In the genomic region with DNA sequence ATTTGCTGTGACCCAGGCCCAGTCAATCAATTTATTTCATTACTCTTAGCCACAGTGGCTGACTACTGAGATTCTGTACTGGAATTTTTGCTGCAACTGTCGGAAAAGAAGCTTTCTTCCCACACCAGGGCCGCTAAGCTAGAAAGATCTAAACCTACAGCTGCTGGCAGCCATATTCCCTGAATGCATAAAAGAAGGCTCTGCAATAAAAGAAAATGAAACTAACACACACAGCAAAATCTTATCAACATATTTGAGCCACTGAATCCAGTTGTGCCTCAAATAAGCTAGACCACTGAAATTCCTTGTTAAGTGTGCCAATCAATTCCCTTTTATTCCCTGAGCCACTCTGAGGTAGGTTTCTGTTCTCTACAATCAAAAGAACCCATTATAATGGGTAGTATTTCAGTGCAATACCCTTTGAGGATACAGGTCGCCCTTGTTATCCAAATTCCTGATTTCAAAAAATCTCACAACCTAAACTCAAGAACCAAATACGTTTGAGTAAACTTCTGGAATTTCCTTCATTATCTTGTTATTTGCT, we compare ENCODE assay signal across 16 cellular contexts.
DNase-seq lines count a peak whose midpoint lies in the region; ATAC-seq and TF ChIP-seq lines count a peak whose summit lies in the region.
"Had no signal": no experiment of that assay in that cellular context is flagged by ENCODE, and none has a peak within 500 bp of the region (broad histone marks: within the 10 kb centered on the region; RNA-seq: fewer than 3 reads in every experiment).

No MANE protein-coding gene starts in this region.

- intact Hi-C loops in activated CD4-positive, alpha-beta T cell treated with anti-CD3 and anti-CD28 coated beads for 36 hours (cut with DNase I, micrococcal nuclease): no loop called here

- peaks cover 4% of the 10 kb centered on the region; the same call in 1 of the 3 replicates for H3K36me3 Mint-ChIP-seq in GM23338 (ENCODE audit: low read depth)
- H3K36me3 Mint-ChIP-seq in activated CD4-positive, alpha-beta T cell treated with anti-CD3 and anti-CD28 coated beads for 36 hours (ENCODE audit: low read depth): peaks cover 8% of the 10 kb centered on the region
- H3K36me3 Mint-ChIP-seq in stimulated activated memory B cell treated with anti-CD40 and anti-IgM and Interleukin-4, amounts not matched to agents 10 μg/mL and 1 μg/mL and 100 μg/mL, for 72 hours: peaks cover 35% of the 10 kb centered on the region

- H3K4me3 ChIP-seq in GM23338 (0 out of 2 replicates have a peak overlapping the region, but pooled peaks have one; percentile 1), endocrine pancreas (ENCODE audit: control insufficient read depth, insufficient read depth, low read length) (peak overlapping the region; percentile 43), osteoblast (ENCODE audit: insufficient read depth, low read length) (peak overlapping the region; percentile 26)
- no peak overlapping the region for H3K4me3 ChIP-seq in effector memory CD4-positive, alpha-beta T cell (ENCODE audit: insufficient read depth, low read depth, low read length, poor library complexity, severe bottlenecking)
- H3K4me3 ChIP-seq: ovary, suprapubic skin had no signal

- POLR2A ChIA-PET in activated CD4-positive, alpha-beta T cell treated with anti-CD3 and anti-CD28 coated beads for 36 hours (lab: Charles Lee): no interaction called here

- H3K4me2 ChIP-seq in GM23338 (peak overlapping the region; percentile 10), osteoblast (ENCODE audit: insufficient read depth, low read length) (peak overlapping the region; percentile 77)

- peak; percentile 30 for DNase-seq in GM23338 (ENCODE audit: low spot score)
- DNase-seq in OCI-M1 (lab: John Stamatoyannopoulos, UW): peak; percentile 59
- no peak for DNase-seq in osteoblast (ENCODE audit: insufficient read length, low spot score, missing footprints)
- DNase-seq in activated CD4-positive, alpha-beta T cell treated with anti-CD3 and anti-CD28 coated beads for 36 hours: no peak
- no peak for DNase-seq in effector memory CD4-positive, alpha-beta T cell
- DNase-seq: activated CD4-positive, alpha-beta T cell treated with anti-CD3 and anti-CD28 coated beads for 4 hours; amygdala; DMS 273 treated with DMSO at 0.1 percent for 48 hours; foreskin keratinocyte; ovary; T-cell had no signal

- no peaks in the 10 kb centered on the region for H3K27me3 ChIP-seq in GM23338 (ENCODE audit: insufficient read depth)
- no peaks in the 10 kb centered on the region for H3K27me3 ChIP-seq in endocrine pancreas (ENCODE audit: control insufficient read depth, insufficient read depth, low read length)
- H3K27me3 ChIP-seq in osteoblast (ENCODE audit: insufficient read depth, low read length): no peaks in the 10 kb centered on the region
- H3K27me3 ChIP-seq in effector memory CD4-positive, alpha-beta T cell (replicated peaks; ENCODE audit: control insufficient read depth, insufficient read depth, low read length, poor library complexity, severe bottlenecking): no peaks in the 10 kb centered on the region
- H3K27me3 ChIP-seq: foreskin keratinocyte, ovary, suprapubic skin had no signal

- H3K27ac ChIP-seq in GM23338 (ENCODE audit: low read depth): peak overlapping the region; percentile 51
- no peak overlapping the region for H3K27ac ChIP-seq in osteoblast (ENCODE audit: low read depth, low read length)
- H3K27ac ChIP-seq in effector memory CD4-positive, alpha-beta T cell (ENCODE audit: insufficient read depth, low read length, poor library complexity, severe bottlenecking): no peak overlapping the region
- H3K27ac ChIP-seq: foreskin keratinocyte, ovary, suprapubic skin had no signal

- H3K9me2 ChIP-seq in GM23338 (ENCODE audit: insufficient read depth): no peaks in the 10 kb centered on the region

- H3K4me1 Mint-ChIP-seq in GM23338: peaks cover 25% of the 10 kb centered on the region
- H3K4me1 Mint-ChIP-seq in activated CD4-positive, alpha-beta T cell treated with anti-CD3 and anti-CD28 coated beads for 36 hours: peaks cover 9% of the 10 kb centered on the region
- peaks cover 30% of the 10 kb centered on the region for H3K4me1 Mint-ChIP-seq in stimulated activated memory B cell treated with anti-CD40 and anti-IgM and Interleukin-4, amounts not matched to agents 10 μg/mL and 1 μg/mL and 100 μg/mL, for 72 hours

- no peak for TF ChIP-seq CTCF in GM23338 (conservative IDR thresholded peaks at IDR 0.05; ENCODE audit: low read depth in 2 of 2)
- no peak for TF ChIP-seq CTCF in osteoblast (IDR thresholded peaks at IDR 0.05; ENCODE audit: extremely low read depth, low read depth, low read length)

- ATAC-seq in GM23338 (peak; percentile 71), GM18520 (IDR thresholded peaks at IDR 0.05; ENCODE audit: unreplicated experiment) (no peak)
- no peak for ATAC-seq in activated CD4-positive, alpha-beta T cell treated with anti-CD3 and anti-CD28 coated beads for 36 hours
- no peak for ATAC-seq in stimulated activated memory B cell treated with anti-CD40 and anti-IgM and Interleukin-4, amounts not matched to agents 10 μg/mL and 1 μg/mL and 100 μg/mL, for 72 hours
- ATAC-seq: foreskin keratinocyte, T-cell had no signal

- H3K36me3 ChIP-seq in GM23338 (ENCODE audit: insufficient read depth): no peaks in the 10 kb centered on the region
- no peaks in the 10 kb centered on the region for H3K36me3 ChIP-seq in endocrine pancreas (ENCODE audit: control insufficient read depth, insufficient read depth, low read length)
- no peaks in the 10 kb centered on the region for H3K36me3 ChIP-seq in osteoblast (ENCODE audit: insufficient read depth, low read length)
- no peaks in the 10 kb centered on the region for H3K36me3 ChIP-seq in effector memory CD4-positive, alpha-beta T cell (ENCODE audit: control insufficient read depth, insufficient read depth, low read length)
- H3K36me3 ChIP-seq: ovary, suprapubic skin had no signal

- peaks cover 8% of the 10 kb centered on the region; the same call in 1 of the 3 replicates for H3K9me3 Mint-ChIP-seq in GM23338
- H3K9me3 Mint-ChIP-seq in activated CD4-positive, alpha-beta T cell treated with anti-CD3 and anti-CD28 coated beads for 36 hours (ENCODE audit: low read depth): peaks cover 2% of the 10 kb centered on the region
- H3K9me3 Mint-ChIP-seq in stimulated activated memory B cell treated with anti-CD40 and anti-IgM and Interleukin-4, amounts not matched to agents 10 μg/mL and 1 μg/mL and 100 μg/mL, for 72 hours: no peaks in the 10 kb centered on the region

- H3K27me3 Mint-ChIP-seq in GM23338 (ENCODE audit: insufficient read depth, low read depth, poor library complexity): peaks cover 5% of the 10 kb centered on the region
- H3K27me3 Mint-ChIP-seq in activated CD4-positive, alpha-beta T cell treated with anti-CD3 and anti-CD28 coated beads for 36 hours: no peaks in the 10 kb centered on the region
- no peaks in the 10 kb centered on the region for H3K27me3 Mint-ChIP-seq in stimulated activated memory B cell treated with anti-CD40 and anti-IgM and Interleukin-4, amounts not matched to agents 10 μg/mL and 1 μg/mL and 100 μg/mL, for 72 hours
- H3K27me3 Mint-ChIP-seq: B cell, T-cell had no signal

- H3K27ac Mint-ChIP-seq in GM23338: peak overlapping the region; percentile 0; the same call in 1 of the 2 replicates
- no peak overlapping the region for H3K27ac Mint-ChIP-seq in activated CD4-positive, alpha-beta T cell treated with anti-CD3 and anti-CD28 coated beads for 36 hours
- no peak overlapping the region for H3K27ac Mint-ChIP-seq in stimulated activated memory B cell treated with anti-CD40 and anti-IgM and Interleukin-4, amounts not matched to agents 10 μg/mL and 1 μg/mL and 100 μg/mL, for 72 hours
- H3K27ac Mint-ChIP-seq: B cell, T-cell had no signal

- H3K79me2 ChIP-seq in GM23338 (replicated peaks; ENCODE audit: insufficient read depth) (peaks cover 12% of the 10 kb centered on the region), osteoblast (ENCODE audit: insufficient read depth, low read length) (peaks cover 77% of the 10 kb centered on the region)

- H3F3A ChIP-seq in GM23338 (replicated peaks; ENCODE audit: low read depth): no peaks in the 10 kb centered on the region

- no peak overlapping the region for H3K4me3 Mint-ChIP-seq in GM23338
- no peak overlapping the region for H3K4me3 Mint-ChIP-seq in activated CD4-positive, alpha-beta T cell treated with anti-CD3 and anti-CD28 coated beads for 36 hours
- no peak overlapping the region for H3K4me3 Mint-ChIP-seq in stimulated activated memory B cell treated with anti-CD40 and anti-IgM and Interleukin-4, amounts not matched to agents 10 μg/mL and 1 μg/mL and 100 μg/mL, for 72 hours
- H3K4me3 Mint-ChIP-seq: B cell, T-cell had no signal

- no peak overlapping the region for H3K9ac ChIP-seq in endocrine pancreas (ENCODE audit: control insufficient read depth, insufficient read depth, low read length)

- H4K20me1 ChIP-seq in GM23338 (replicated peaks; ENCODE audit: insufficient read depth): no peaks in the 10 kb centered on the region; the same call in 1 of the 2 replicates
- H4K20me1 ChIP-seq in osteoblast (ENCODE audit: insufficient read depth, low read length): peaks cover 15% of the 10 kb centered on the region

- H2AFZ ChIP-seq in GM23338 (no peak overlapping the region), osteoblast (ENCODE audit: low read length) (no peak overlapping the region)

- CTCF ChIA-PET in activated CD4-positive, alpha-beta T cell treated with anti-CD3 and anti-CD28 coated beads for 36 hours (lab: Charles Lee): no interaction called here

- no peaks in the 10 kb centered on the region for H3K9me3 ChIP-seq in endocrine pancreas (ENCODE audit: control insufficient read depth, low read length)
- H3K9me3 ChIP-seq in osteoblast (ENCODE audit: low read depth, low read length): no peaks in the 10 kb centered on the region
- no peaks in the 10 kb centered on the region for H3K9me3 ChIP-seq in effector memory CD4-positive, alpha-beta T cell (ENCODE audit: control insufficient read depth, low read length)
- H3K9me3 ChIP-seq: ovary, suprapubic skin had no signal

- H3K4me1 ChIP-seq in GM23338 (ENCODE audit: insufficient read depth) (peaks cover 19% of the 10 kb centered on the region), endocrine pancreas (ENCODE audit: control insufficient read depth, insufficient read depth, low read length) (no peaks in the 10 kb centered on the region), osteoblast (ENCODE audit: insufficient read depth, low read length) (no peaks in the 10 kb centered on the region)
- peaks cover 3% of the 10 kb centered on the region for H3K4me1 ChIP-seq in effector memory CD4-positive, alpha-beta T cell (ENCODE audit: control insufficient read depth, insufficient read depth, low read length, poor library complexity, severe bottlenecking)
- H3K4me1 ChIP-seq: foreskin keratinocyte had no signal

TF ChIP-seq in GM23338, 12 proteins besides CTCF, POLR2A, EP300 and RAD21 (continues in another document):
- TF ChIP-seq, protein P1, sequence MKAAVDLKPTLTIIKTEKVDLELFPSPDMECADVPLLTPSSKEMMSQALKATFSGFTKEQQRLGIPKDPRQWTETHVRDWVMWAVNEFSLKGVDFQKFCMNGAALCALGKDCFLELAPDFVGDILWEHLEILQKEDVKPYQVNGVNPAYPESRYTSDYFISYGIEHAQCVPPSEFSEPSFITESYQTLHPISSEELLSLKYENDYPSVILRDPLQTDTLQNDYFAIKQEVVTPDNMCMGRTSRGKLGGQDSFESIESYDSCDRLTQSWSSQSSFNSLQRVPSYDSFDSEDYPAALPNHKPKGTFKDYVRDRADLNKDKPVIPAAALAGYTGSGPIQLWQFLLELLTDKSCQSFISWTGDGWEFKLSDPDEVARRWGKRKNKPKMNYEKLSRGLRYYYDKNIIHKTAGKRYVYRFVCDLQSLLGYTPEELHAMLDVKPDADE (IDR thresholded peaks at IDR 0.05): no peak

Comparison
In these comparisons a context has a peak if more than half of its experiments do, and no peak if none do; other contexts are left out.
1. DNase-seq: peak in GM23338 (single experiment) and OCI-M1 (single experiment); none in osteoblast (single experiment), activated CD4-positive, alpha-beta T cell treated with anti-CD3 and anti-CD28 coated beads for 36 hours (single experiment) and effector memory CD4-positive, alpha-beta T cell (0 of 3).